20 cellular contexts compared by ENCODE assay signal in genomic region chr19:41745761-41746160, GRCh38. TPM values are rescaled to one million over a fixed set of nuclear protein-coding genes. Genes with fewer than 3 reads are reported as not detected.
DNase-seq lines count a peak whose midpoint lies in the region; ATAC-seq and TF ChIP-seq lines count a peak whose summit lies in the region.
"Had no signal": no experiment of that assay in that cellular context is flagged by ENCODE, and none has a peak within 500 bp of the region (broad histone marks: within the 10 kb centered on the region; RNA-seq: fewer than 3 reads in every experiment).

No MANE protein-coding gene starts in this region.

- TF ChIP-seq CTCF in colonic mucosa (IDR thresholded peaks at IDR 0.05): no peak

- H3K36me3 ChIP-seq in colonic mucosa: no peaks in the 10 kb centered on the region
- no peaks in the 10 kb centered on the region for H3K36me3 ChIP-seq in H7 (replicated peaks; ENCODE audit: control insufficient read depth, insufficient read depth, low read length)
- H3K36me3 ChIP-seq: BE2C, MG63, Peyer's patch had no signal

- peak overlapping the region; percentile 88 for H3K27ac ChIP-seq in colonic mucosa

- H3K4me3 ChIP-seq in colonic mucosa (no peak overlapping the region), H7 (ENCODE audit: insufficient read depth, low read depth, low read length) (no peak overlapping the region)
- H3K4me3 ChIP-seq: MG63, Peyer's patch had no signal

- no peak overlapping the region for H3K4me3 Mint-ChIP-seq in activated CD8-positive, alpha-beta T cell treated with anti-CD3 and anti-CD28 coated beads, Interleukin-2, amount 10 ng/mL, durations not matched to agents 7 days and 5 days
- H3K4me3 Mint-ChIP-seq: HFFc6, T-helper 17 cell had no signal

- no peak for ATAC-seq in activated naive CD4-positive, alpha-beta T cell treated with anti-CD3 and anti-CD28 coated beads, Interleukin-2, amount 50 U/mL, for 72 hours
- ATAC-seq in activated CD8-positive, alpha-beta T cell treated with anti-CD3 and anti-CD28 coated beads, Interleukin-2, amount 10 ng/mL, durations not matched to agents 7 days and 5 days: no peak
- ATAC-seq: Right ventricle myocardium inferior, T-helper 17 cell had no signal

- POLR2A ChIA-PET in activated CD8-positive, alpha-beta T cell treated with anti-CD3 and anti-CD28 coated beads, Interleukin-2, amount 10 ng/mL, durations not matched to agents 7 days and 5 days (lab: Charles Lee): no interaction called here

- no peaks in the 10 kb centered on the region for H3K9me3 Mint-ChIP-seq in activated naive CD4-positive, alpha-beta T cell treated with anti-CD3 and anti-CD28 coated beads, Interleukin-2, amount 50 U/mL, for 72 hours
- H3K9me3 Mint-ChIP-seq in activated CD8-positive, alpha-beta T cell treated with anti-CD3 and anti-CD28 coated beads, Interleukin-2, amount 10 ng/mL, durations not matched to agents 7 days and 5 days (ENCODE audit: insufficient read depth): no peaks in the 10 kb centered on the region
- H3K9me3 Mint-ChIP-seq: HFFc6 had no signal

- H3K27me3 ChIP-seq in colonic mucosa (no peaks in the 10 kb centered on the region), H7 (ENCODE audit: control insufficient read depth, insufficient read depth, low read length) (no peaks in the 10 kb centered on the region)
- H3K27me3 ChIP-seq: Peyer's patch had no signal

- CTCF ChIA-PET in activated CD8-positive, alpha-beta T cell treated with anti-CD3 and anti-CD28 coated beads, Interleukin-2, amount 10 ng/mL, durations not matched to agents 7 days and 5 days (lab: Charles Lee): interaction anchor here (0.7 to 3.5 kb wide), 8 partner anchors 8 to 99 kb away, joined by 3 to 22 read pairs (median 4); no protein-coding TSS in a partner anchor

- H3K27me3 Mint-ChIP-seq in activated CD8-positive, alpha-beta T cell treated with anti-CD3 and anti-CD28 coated beads, Interleukin-2, amount 10 ng/mL, durations not matched to agents 7 days and 5 days (ENCODE audit: low read depth): peaks cover 46% of the 10 kb centered on the region

- H3K27ac Mint-ChIP-seq in activated naive CD4-positive, alpha-beta T cell treated with anti-CD3 and anti-CD28 coated beads, Interleukin-2, amount 50 U/mL, for 72 hours: no peak overlapping the region
- no peak overlapping the region for H3K27ac Mint-ChIP-seq in activated CD8-positive, alpha-beta T cell treated with anti-CD3 and anti-CD28 coated beads, Interleukin-2, amount 10 ng/mL, durations not matched to agents 7 days and 5 days
- H3K27ac Mint-ChIP-seq: HFFc6, T-helper 17 cell had no signal

- peak; percentile 68 to 71 for DNase-seq in AML-193 (lab: John Stamatoyannopoulos, UW)
- peak; percentile 51 for DNase-seq in CD1c-positive myeloid dendritic cell (ENCODE audit: extremely low spot score)
- peak; percentile 84 for DNase-seq in MV-4-11 (lab: John Stamatoyannopoulos, UW)
- DNase-seq in colonic mucosa: no peak
- DNase-seq in H7: no peak
- no peak for DNase-seq in cardiac septum (ENCODE audit: low spot score)
- DNase-seq in activated naive CD4-positive, alpha-beta T cell treated with anti-CD3 and anti-CD28 coated beads, Interleukin-2, amount 50 U/mL, for 72 hours (ENCODE audit: low spot score in 2 of 2): no peak
- no peak for DNase-seq in activated CD8-positive, alpha-beta T cell treated with anti-CD3 and anti-CD28 coated beads, Interleukin-2, amount 10 ng/mL, durations not matched to agents 7 days and 5 days
- DNase-seq: BE2C, DMS 273 treated with DMSO at 0.1 percent for 48 hours, HFFc6, MG63, NCI-H1436, NCI-H2029, NCI-H2171, Peyer's patch, T-helper 17 cell had no signal

- intact Hi-C loops in colonic mucosa (cut with DNase I) (loop anchor here (2.0 kb wide), 1 partner anchor 39 kb away; no protein-coding TSS in a partner anchor), cardiac septum (cut with DNase I) (loop anchor here (5.0 kb wide), 1 partner anchor 103 kb away; no protein-coding TSS in a partner anchor)

- H3K9ac ChIP-seq in colonic mucosa (ENCODE audit: low read depth in 2 of 2, low read length in 2 of 2): peak overlapping the region in 1 of 2 donors; percentile 82

- H3K36me3 Mint-ChIP-seq in activated naive CD4-positive, alpha-beta T cell treated with anti-CD3 and anti-CD28 coated beads, Interleukin-2, amount 50 U/mL, for 72 hours: no peaks in the 10 kb centered on the region
- no peaks in the 10 kb centered on the region for H3K36me3 Mint-ChIP-seq in activated CD8-positive, alpha-beta T cell treated with anti-CD3 and anti-CD28 coated beads, Interleukin-2, amount 10 ng/mL, durations not matched to agents 7 days and 5 days (ENCODE audit: low read depth)

- H3K9me3 ChIP-seq in colonic mucosa: no peaks in the 10 kb centered on the region
- H3K9me3 ChIP-seq: BE2C, MG63, Peyer's patch had no signal

- H3K4me1 ChIP-seq in colonic mucosa: peaks cover 3% of the 10 kb centered on the region
- H3K4me1 ChIP-seq: BE2C had no signal

- H3K4me1 Mint-ChIP-seq in activated CD8-positive, alpha-beta T cell treated with anti-CD3 and anti-CD28 coated beads, Interleukin-2, amount 10 ng/mL, durations not matched to agents 7 days and 5 days (ENCODE audit: low read depth): peaks cover 12% of the 10 kb centered on the region

RNA-seq across cellular contexts. Expression of gene CEACAM6, which starts 9.6 kb away (rescaled TPM):
- 100 to 1,000 TPM; 260 to 655 TPM for total RNA-seq in colonic mucosa
- total RNA-seq in H7 (2014; rRNA removed; shearing (Covaris generic)): not detected in 2 replicates
- 0.16 TPM for total RNA-seq in cardiac septum
- not detected for total RNA-seq in activated naive CD4-positive, alpha-beta T cell treated with anti-CD3 and anti-CD28 coated beads, Interleukin-2, amount 50 U/mL, for 72 hours
- total RNA-seq in activated CD8-positive, alpha-beta T cell treated with anti-CD3 and anti-CD28 coated beads, Interleukin-2, amount 10 ng/mL, durations not matched to agents 7 days and 5 days: not detected
- total RNA-seq: Daoy, H1, HFFc6, Right ventricle myocardium inferior, T-helper 17 cell had no signal

RNA-seq across cellular contexts. Expression of gene CEACAM5, which starts 37.3 kb away (rescaled TPM):
- total RNA-seq in colonic mucosa: 1,000 to 10,000 TPM; 2,196 to 2,217 TPM
- total RNA-seq in H7 (2014; rRNA removed; shearing (Covaris generic)): not detected in 2 replicates
- 0.19 TPM for total RNA-seq in cardiac septum
- total RNA-seq in activated naive CD4-positive, alpha-beta T cell treated with anti-CD3 and anti-CD28 coated beads, Interleukin-2, amount 50 U/mL, for 72 hours: not detected
- total RNA-seq in activated CD8-positive, alpha-beta T cell treated with anti-CD3 and anti-CD28 coated beads, Interleukin-2, amount 10 ng/mL, durations not matched to agents 7 days and 5 days: not detected
- total RNA-seq: Daoy, H1, Right ventricle myocardium inferior, T-helper 17 cell had no signal

RNA-seq across cellular contexts. Expression of gene CEACAM3, which starts 50.6 kb away (rescaled TPM):
- 1 to 10 TPM; 1.1 to 2.8 TPM for total RNA-seq in colonic mucosa
- not detected in 2 replicates for total RNA-seq in H7 (2014; rRNA removed; shearing (Covaris generic))
- total RNA-seq in cardiac septum: 0.97 TPM
- total RNA-seq in activated naive CD4-positive, alpha-beta T cell treated with anti-CD3 and anti-CD28 coated beads, Interleukin-2, amount 50 U/mL, for 72 hours: not detected
- total RNA-seq in activated CD8-positive, alpha-beta T cell treated with anti-CD3 and anti-CD28 coated beads, Interleukin-2, amount 10 ng/mL, durations not matched to agents 7 days and 5 days: not detected
- total RNA-seq: Daoy, H1, HFFc6, Peyer's patch had no signal

RNA-seq across cellular contexts. Expression of gene CEACAM7, which starts 57.7 kb away (rescaled TPM):
- 100 to 1,000 TPM; 329 to 919 TPM for total RNA-seq in colonic mucosa
- total RNA-seq in H7 (2014; rRNA removed; shearing (Covaris generic)): not detected in 2 replicates
- total RNA-seq in cardiac septum: not detected
- total RNA-seq in activated naive CD4-positive, alpha-beta T cell treated with anti-CD3 and anti-CD28 coated beads, Interleukin-2, amount 50 U/mL, for 72 hours: not detected
- total RNA-seq in activated CD8-positive, alpha-beta T cell treated with anti-CD3 and anti-CD28 coated beads, Interleukin-2, amount 10 ng/mL, durations not matched to agents 7 days and 5 days: not detected
- total RNA-seq: Daoy, H1, HFFc6, Peyer's patch, Right ventricle myocardium inferior, T-helper 17 cell had no signal

Comparison
In these comparisons a context has a peak if more than half of its experiments do, and no peak if none do; other contexts are left out.
1. DNase-seq: peak in AML-193 (2 of 2), CD1c-positive myeloid dendritic cell (single experiment) and MV-4-11 (single experiment); none in colonic mucosa (single experiment), H7 (single experiment), cardiac septum (single experiment), activated naive CD4-positive, alpha-beta T cell treated with anti-CD3 and anti-CD28 coated beads, Interleukin-2, amount 50 U/mL, for 72 hours (0 of 2) and activated CD8-positive, alpha-beta T cell treated with anti-CD3 and anti-CD28 coated beads, Interleukin-2, amount 10 ng/mL, durations not matched to agents 7 days and 5 days (single experiment).
2. RNA of gene CEACAM6, which starts 9.6 kb away (total RNA-seq): 260 to 655 TPM in colonic mucosa; 0.16 TPM in cardiac septum (single experiment), not detected in H7, not detected in activated naive CD4-positive, alpha-beta T cell treated with anti-CD3 and anti-CD28 coated beads, Interleukin-2, amount 50 U/mL, for 72 hours and not detected in activated CD8-positive, alpha-beta T cell treated with anti-CD3 and anti-CD28 coated beads, Interleukin-2, amount 10 ng/mL, durations not matched to agents 7 days and 5 days; every median in the first group is over 100 times any median in the second.
3. RNA of gene CEACAM5, which starts 37.3 kb away (total RNA-seq): 2,196 to 2,217 TPM in colonic mucosa; 0.19 TPM in cardiac septum (single experiment), not detected in H7, not detected in activated naive CD4-positive, alpha-beta T cell treated with anti-CD3 and anti-CD28 coated beads, Interleukin-2, amount 50 U/mL, for 72 hours and not detected in activated CD8-positive, alpha-beta T cell treated with anti-CD3 and anti-CD28 coated beads, Interleukin-2, amount 10 ng/mL, durations not matched to agents 7 days and 5 days; every median in the first group is over 1,000 times any median in the second.